In genomic region chr17:75024686-75025397, GRCh38 we compare ENCODE assay signal across 11 cellular contexts. TPM values are rescaled to one million over a fixed set of nuclear protein-coding genes. Genes with fewer than 3 reads are reported as not detected.
DNase-seq lines count a peak whose midpoint lies in the region; ATAC-seq and TF ChIP-seq lines count a peak whose summit lies in the region.
"Had no signal": no experiment of that assay in that cellular context is flagged by ENCODE, and none has a peak within 500 bp of the region (broad histone marks: within the 10 kb centered on the region; RNA-seq: fewer than 3 reads in every experiment).

No MANE protein-coding gene starts in this region.

- CTCF ChIA-PET in activated CD4-positive, alpha-beta T cell treated with anti-CD3 and anti-CD28 coated beads for 36 hours (lab: Charles Lee): interaction anchor here (0.6 to 3.3 kb wide), 8 partner anchors 9 to 805 kb away, joined by 3 to 24 read pairs (median 4); partner anchors contain the start of gene MRPL58

- no peak for TF ChIP-seq POLR2A in sigmoid colon (IDR thresholded peaks at IDR 0.05)

- peak overlapping the region; percentile 56 for H3K27ac Mint-ChIP-seq in activated CD4-positive, alpha-beta T cell treated with anti-CD3 and anti-CD28 coated beads for 36 hours
- H3K27ac Mint-ChIP-seq in immature natural killer cell: peak overlapping the region; percentile 3 to 83 (median 52)

- WGBS in sigmoid colon, 2 donors: 77 to 79% methylated on average over 10 of the region's 10 CpGs

- H3K27ac ChIP-seq in HL-60 (replicated peaks) (peak overlapping the region; percentile 59), sigmoid colon (no peak overlapping the region)
- H3K27ac ChIP-seq: stomach, vagina had no signal

- no peaks in the 10 kb centered on the region for H3K9me3 Mint-ChIP-seq in activated CD4-positive, alpha-beta T cell treated with anti-CD3 and anti-CD28 coated beads for 36 hours (ENCODE audit: low read depth)
- peaks cover 0 to 1% (median 0%) of the 10 kb centered on the region in 6 donors for H3K9me3 Mint-ChIP-seq in immature natural killer cell

- H3K27me3 Mint-ChIP-seq in activated CD4-positive, alpha-beta T cell treated with anti-CD3 and anti-CD28 coated beads for 36 hours: no peaks in the 10 kb centered on the region
- H3K27me3 Mint-ChIP-seq in immature natural killer cell (ENCODE audit: low read depth in 3 of 3): peaks cover 0 to 5% (median 0%) of the 10 kb centered on the region in 3 donors

- intact Hi-C loops in activated CD4-positive, alpha-beta T cell treated with anti-CD3 and anti-CD28 coated beads for 36 hours (cut with DNase I, micrococcal nuclease): loop anchor here in 1 of 2 experiments (1.0 kb wide), 1 partner anchor 9 kb away; no protein-coding TSS in a partner anchor
- intact Hi-C loops in sigmoid colon (cut with DNase I): no loop called here

- H3K4me1 ChIP-seq in sigmoid colon: no peaks in the 10 kb centered on the region
- H3K4me1 ChIP-seq: vagina had no signal

- peaks cover 6 to 31% (median 23%) of the 10 kb centered on the region in 4 donors for H3K36me3 ChIP-seq in sigmoid colon

- H3K27me3 ChIP-seq in HL-60 (ENCODE audit: insufficient read depth, poor library complexity, severe bottlenecking) (no peaks in the 10 kb centered on the region), sigmoid colon (no peaks in the 10 kb centered on the region)
- H3K27me3 ChIP-seq: stomach, vagina had no signal

- in situ Hi-C loops in GM13976 (cut with MboI; ENCODE audit: low sequenced_read_pairs, unreplicated experiment): no loop called here

- peak; percentile 64 for DNase-seq in activated CD4-positive, alpha-beta T cell treated with anti-CD3 and anti-CD28 coated beads for 36 hours
- no peak for DNase-seq in activated CD4-positive, alpha-beta T cell treated with anti-CD3 and anti-CD28 coated beads for 4 hours
- peak in 1 of 2 experiments; percentile 77 for DNase-seq in HL-60 (ENCODE audit: low read depth in 1 of 2, low spot score in 1 of 2)
- DNase-seq in activated T-cell treated with anti-CD3 and anti-CD28 coated beads, Interleukin-2, amount 50 U/mL, for 48 hours: peak; percentile 54 to 72
- peak; percentile 36 to 43 (median 42) for DNase-seq in immature natural killer cell
- DNase-seq in GM13976 (ENCODE audit: low spot score): no peak
- DNase-seq in sigmoid colon: no peak
- DNase-seq: stomach, T1000 had no signal

- no peak overlapping the region for H3K4me3 ChIP-seq in HL-60 (replicated peaks; ENCODE audit: insufficient read depth, low read length)
- H3K4me3 ChIP-seq in sigmoid colon: no peak overlapping the region
- H3K4me3 ChIP-seq: stomach, vagina had no signal

- TF ChIP-seq CTCF in HL-60 (IDR thresholded peaks at IDR 0.05; ENCODE audit: insufficient read depth, low read length) (no peak), GM13976 (IDR thresholded peaks at IDR 0.05; ENCODE audit: borderline replicate concordance, control extremely low read depth, extremely low read depth, insufficient read depth, missing control alignments) (no peak), sigmoid colon (IDR thresholded peaks at IDR 0.05) (no peak)

- peaks cover 12% of the 10 kb centered on the region for H3K4me1 Mint-ChIP-seq in activated CD4-positive, alpha-beta T cell treated with anti-CD3 and anti-CD28 coated beads for 36 hours
- H3K4me1 Mint-ChIP-seq in immature natural killer cell: peaks cover 11 to 16% of the 10 kb centered on the region in 2 donors

- TF ChIP-seq EP300 in sigmoid colon (IDR thresholded peaks at IDR 0.05): no peak

- H3K4me3 Mint-ChIP-seq in activated CD4-positive, alpha-beta T cell treated with anti-CD3 and anti-CD28 coated beads for 36 hours: peak overlapping the region; percentile 17
- H3K4me3 Mint-ChIP-seq in immature natural killer cell: peak overlapping the region; percentile 45 to 84 (median 73)

- peaks cover 32% of the 10 kb centered on the region for H3K36me3 Mint-ChIP-seq in activated CD4-positive, alpha-beta T cell treated with anti-CD3 and anti-CD28 coated beads for 36 hours (ENCODE audit: low read depth)
- H3K36me3 Mint-ChIP-seq in immature natural killer cell: peaks cover 14 to 25% (median 18%) of the 10 kb centered on the region in 3 donors

- no peaks in the 10 kb centered on the region for H3K9me3 ChIP-seq in sigmoid colon
- H3K9me3 ChIP-seq: vagina had no signal

- peak; percentile 76 for ATAC-seq in activated CD4-positive, alpha-beta T cell treated with anti-CD3 and anti-CD28 coated beads for 36 hours
- no peak for ATAC-seq in GM18498 (IDR thresholded peaks at IDR 0.05; ENCODE audit: unreplicated experiment)

- POLR2A ChIA-PET in activated CD4-positive, alpha-beta T cell treated with anti-CD3 and anti-CD28 coated beads for 36 hours (lab: Charles Lee): interaction anchor here (0.6 to 0.7 kb wide), 3 partner anchors 152 to 873 kb away, joined by 3 read pairs; no protein-coding TSS in a partner anchor

RNA-seq across cellular contexts. Expression of gene MRPL58, which starts 12.4 kb away (rescaled TPM):
- 10 to 100 TPM; 64.6 to 66.5 TPM for total RNA-seq in activated CD4-positive, alpha-beta T cell treated with anti-CD3 and anti-CD28 coated beads for 36 hours
- polyA plus RNA-seq in immature natural killer cell (10 to 100 TPM; 32.4 to 52.3 (median 47.1) TPM), sigmoid colon (10 to 100 TPM; 36.6 to 56.9 (median 53.0) TPM)
- total RNA-seq in sigmoid colon: 100 to 1,000 TPM in 1 of 4 donors, 10 to 100 TPM in 3; 46.3 to 104 (median 62.5) TPM

RNA-seq across cellular contexts. Expression of gene ATP5PD, which starts 21.9 kb away (rescaled TPM):
- 100 to 1,000 TPM; 194 to 237 TPM for total RNA-seq in activated CD4-positive, alpha-beta T cell treated with anti-CD3 and anti-CD28 coated beads for 36 hours
- 100 to 1,000 TPM; 257 to 366 (median 261) TPM for polyA plus RNA-seq in immature natural killer cell
- 100 to 1,000 TPM; 303 to 480 (median 367) TPM for total RNA-seq in sigmoid colon
- polyA plus RNA-seq in sigmoid colon: 100 to 1,000 TPM; 481 to 726 (median 592) TPM

RNA-seq across cellular contexts. Expression of gene KCTD2, which starts 22.2 kb away (rescaled TPM):
- 10 to 100 TPM; 15.3 to 16.7 TPM for total RNA-seq in activated CD4-positive, alpha-beta T cell treated with anti-CD3 and anti-CD28 coated beads for 36 hours
- polyA plus RNA-seq in immature natural killer cell (1 to 10 TPM; 2.3 to 6.0 (median 4.4) TPM), sigmoid colon (10 to 100 TPM; 12.5 to 24.0 (median 13.8) TPM)
- 10 to 100 TPM; 19.6 to 25.5 (median 21.8) TPM for total RNA-seq in sigmoid colon

RNA-seq across cellular contexts. Expression of gene CDR2L, which starts 37.4 kb away (rescaled TPM):
- under 1 TPM; 0.89 to 0.91 TPM for total RNA-seq in activated CD4-positive, alpha-beta T cell treated with anti-CD3 and anti-CD28 coated beads for 36 hours
- not detected for polyA plus RNA-seq in immature natural killer cell
- 10 to 100 TPM in 3 of 4 donors, 1 to 10 TPM in 1; 9.3 to 16.9 (median 10.3) TPM for total RNA-seq in sigmoid colon
- 1 to 10 TPM; 2.4 to 3.7 (median 3.0) TPM for polyA plus RNA-seq in sigmoid colon

RNA-seq across cellular contexts. Expression of gene HID1, which starts 52.3 kb away (rescaled TPM):
- 1 to 10 TPM; 1.6 TPM for total RNA-seq in activated CD4-positive, alpha-beta T cell treated with anti-CD3 and anti-CD28 coated beads for 36 hours
- polyA plus RNA-seq in immature natural killer cell: under 1 TPM in 2 of 3 donors, not detected in 1; 0.34 to 0.94 TPM
- 10 to 100 TPM in 1 of 4 donors, 1 to 10 TPM in 3; 7.1 to 21.6 (median 8.3) TPM for total RNA-seq in sigmoid colon
- 10 to 100 TPM; 23.4 to 34.8 (median 33.8) TPM for polyA plus RNA-seq in sigmoid colon

Comparison
In these comparisons a context has a peak if more than half of its experiments do, and no peak if none do; other contexts are left out.
1. DNase-seq: peak in activated CD4-positive, alpha-beta T cell treated with anti-CD3 and anti-CD28 coated beads for 36 hours (single experiment), activated T-cell treated with anti-CD3 and anti-CD28 coated beads, Interleukin-2, amount 50 U/mL, for 48 hours (2 of 2) and immature natural killer cell (3 of 3); none in activated CD4-positive, alpha-beta T cell treated with anti-CD3 and anti-CD28 coated beads for 4 hours (0 of 2), GM13976 (single experiment) and sigmoid colon (single experiment).